ENCODE assay signal across 24 cellular contexts in the genomic region with DNA sequence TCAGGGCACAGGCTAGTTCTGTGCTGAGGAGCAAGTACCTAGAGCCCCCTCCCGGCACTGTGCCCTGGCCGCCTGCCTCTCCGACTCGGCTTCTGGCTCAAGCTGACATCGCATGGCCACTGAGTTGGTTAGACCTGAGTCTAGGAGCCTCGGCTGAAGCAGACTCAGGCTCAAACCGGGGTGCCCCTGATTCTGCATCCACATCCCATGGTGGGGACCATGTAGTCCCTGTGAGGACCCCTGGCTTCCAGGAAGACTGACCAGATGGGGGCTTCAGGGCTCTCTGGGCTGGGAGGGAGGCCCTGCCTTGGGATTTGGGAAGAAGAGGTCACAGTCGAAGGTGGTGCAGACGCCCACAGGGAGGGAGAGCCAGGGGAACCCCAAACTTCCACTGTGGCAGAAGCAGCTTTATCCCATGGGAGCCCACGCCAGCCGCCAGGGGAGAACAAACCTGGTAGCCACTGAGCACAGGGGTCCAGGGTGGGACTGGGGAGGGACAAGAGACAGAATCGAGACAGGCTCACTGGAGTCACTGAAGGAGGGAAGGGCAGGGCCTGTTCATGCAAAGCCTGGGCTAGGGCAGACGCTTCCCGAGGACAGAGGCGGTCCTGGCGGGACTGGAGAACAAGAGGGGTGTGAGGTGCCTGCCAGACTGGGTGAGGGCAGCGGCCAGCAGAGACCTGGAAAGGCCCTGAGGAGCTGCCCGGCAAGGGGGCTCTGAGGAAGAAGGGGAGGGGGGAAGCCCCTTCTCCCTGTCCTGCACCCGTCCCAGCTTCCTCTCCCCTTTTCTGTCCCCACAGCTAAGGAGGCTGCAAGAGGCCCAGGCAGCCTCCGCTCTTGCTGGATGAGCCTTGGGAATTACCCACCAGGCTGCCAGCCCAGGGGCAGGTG. TPM values are rescaled to one million over a fixed set of nuclear protein-coding genes. Genes with fewer than 3 reads are reported as not detected.
DNase-seq lines count a peak whose midpoint lies in the region; ATAC-seq and TF ChIP-seq lines count a peak whose summit lies in the region.
"Had no signal": no experiment of that assay in that cellular context is flagged by ENCODE, and none has a peak within 500 bp of the region (broad histone marks: within the 10 kb centered on the region; RNA-seq: fewer than 3 reads in every experiment).

No MANE protein-coding gene starts in this region.

- no peak overlapping the region for H3K4me3 Mint-ChIP-seq in endodermal cell
- H3K4me3 Mint-ChIP-seq: activated B cell treated with CpG ODN at 0.5 μM for 24 hours had no signal

- ATAC-seq in left cardiac atrium (no peak), upper lobe of left lung (ENCODE audit: low FRiP score in 2 of 2) (no peak), HG02623 (IDR thresholded peaks at IDR 0.05; ENCODE audit: unreplicated experiment) (no peak)
- ATAC-seq: SK-N-SH treated with all-trans-retinoic acid at 6 μM for 48 hours had no signal

- no peaks in the 10 kb centered on the region for H3K36me3 Mint-ChIP-seq in endodermal cell (ENCODE audit: low read depth)

- no peak for TF ChIP-seq CTCF in left ventricle myocardium inferior (IDR thresholded peaks at IDR 0.05; ENCODE audit: borderline replicate concordance)
- no peak for TF ChIP-seq CTCF in endodermal cell (conservative IDR thresholded peaks at IDR 0.05)
- TF ChIP-seq CTCF in upper lobe of left lung (IDR thresholded peaks at IDR 0.05): no peak

- H3K4me3 ChIP-seq in left ventricle myocardium inferior: no peak overlapping the region
- H3K4me3 ChIP-seq in endodermal cell (ENCODE audit: low read length): no peak overlapping the region
- H3K4me3 ChIP-seq in upper lobe of left lung: no peak overlapping the region
- H3K4me3 ChIP-seq: colonic mucosa had no signal

- H3K27ac ChIP-seq in left ventricle myocardium inferior (replicated peaks) (no peak overlapping the region), endodermal cell (ENCODE audit: low read depth, low read length) (no peak overlapping the region), upper lobe of left lung (no peak overlapping the region)
- H3K27ac ChIP-seq: colonic mucosa, KMS-11 had no signal

- H3K9me3 Mint-ChIP-seq in endodermal cell: peaks cover 4% of the 10 kb centered on the region

- H3K4me1 Mint-ChIP-seq in endodermal cell: no peaks in the 10 kb centered on the region
- H3K4me1 Mint-ChIP-seq: activated B cell treated with CpG ODN at 0.5 μM for 24 hours, naive B cell had no signal

- no peak overlapping the region for H3K9ac ChIP-seq in endodermal cell (ENCODE audit: extremely low read depth, low read length, poor library complexity, severe bottlenecking)
- H3K9ac ChIP-seq: KMS-11 had no signal

- H3K27me3 ChIP-seq in left ventricle myocardium inferior (ENCODE audit: low read depth) (peaks cover 72% of the 10 kb centered on the region), endodermal cell (ENCODE audit: control insufficient read depth, insufficient read depth, low read length, poor library complexity, severe bottlenecking) (peaks cover 5% of the 10 kb centered on the region), upper lobe of left lung (no peaks in the 10 kb centered on the region)
- H3K27me3 ChIP-seq: BE2C, colonic mucosa had no signal

- TF ChIP-seq EP300 in upper lobe of left lung (IDR thresholded peaks at IDR 0.05): no peak

- DNase-seq in left ventricle myocardium inferior (peak; percentile 3), left cardiac atrium (no peak), endodermal cell (peak; percentile 51), upper lobe of left lung (peak; percentile 17 to 40)
- DNase-seq in effector CD4-positive, alpha-beta T cell: no peak
- DNase-seq: activated B cell treated with CpG ODN at 0.5 μM for 24 hours; activated CD4-positive, alpha-beta T cell treated with anti-CD3 and anti-CD28 coated beads, Interleukin-2, amount 50 U/mL, for 4 hours; BE2C; colonic mucosa; mesenchymal stem cell; MV-4-11; naive B cell; NCI-H1694 treated with DMSO at 0.1 percent for 48 hours; NCI-H69; RPMI8226; T-helper 9 cell had no signal

- no peak overlapping the region for H3K27ac Mint-ChIP-seq in endodermal cell
- H3K27ac Mint-ChIP-seq: activated B cell treated with CpG ODN at 0.5 μM for 24 hours, naive B cell had no signal

- H3K9me3 ChIP-seq in left ventricle myocardium inferior (replicated peaks) (no peaks in the 10 kb centered on the region), endodermal cell (ENCODE audit: control insufficient read depth, low read length) (no peaks in the 10 kb centered on the region), upper lobe of left lung (no peaks in the 10 kb centered on the region)
- H3K9me3 ChIP-seq: colonic mucosa had no signal

- H3K36me3 ChIP-seq in left ventricle myocardium inferior (no peaks in the 10 kb centered on the region), endodermal cell (ENCODE audit: control insufficient read depth, insufficient read depth, low read length) (no peaks in the 10 kb centered on the region), upper lobe of left lung (no peaks in the 10 kb centered on the region)
- H3K36me3 ChIP-seq: BE2C, colonic mucosa had no signal

- TF ChIP-seq POLR2A in upper lobe of left lung (IDR thresholded peaks at IDR 0.05): no peak

- 93 to 97% methylated on average over 12 to 19 of the region's 20 CpGs for WGBS in endodermal cell (ENCODE audit: insufficient coverage in 1 of 2, insufficient read length in 1 of 2), 2 experiments
- 77 to 81% methylated on average over 16 to 20 of the region's 20 CpGs for WGBS in upper lobe of left lung, 2 donors

- no peaks in the 10 kb centered on the region for H3K27me3 Mint-ChIP-seq in endodermal cell (ENCODE audit: insufficient read depth)

- H3K4me1 ChIP-seq in left ventricle myocardium inferior (no peaks in the 10 kb centered on the region), endodermal cell (ENCODE audit: control insufficient read depth, insufficient read depth, low read length) (peaks cover 3% of the 10 kb centered on the region), upper lobe of left lung (no peaks in the 10 kb centered on the region)
- H3K4me1 ChIP-seq: BE2C, colonic mucosa had no signal

- intact Hi-C loops in left ventricle myocardium inferior (cut with micrococcal nuclease): no loop called here
- intact Hi-C loops in left cardiac atrium (cut with DNase I): no loop called here

RNA-seq across cellular contexts. Expression of a gene that starts 1.1 kb away (rescaled TPM):
- total RNA-seq in left ventricle myocardium inferior (2.7 TPM), left cardiac atrium (1 to 10 TPM; 4.7 to 5.2 TPM), endodermal cell (10 to 100 TPM; 12.4 to 14.6 TPM), upper lobe of left lung (10 to 100 TPM in 3 of 6 donors, 1 to 10 TPM in 3; 4.2 to 28.3 (median 9.0) TPM)
- polyA plus RNA-seq in endodermal cell (2013, experiment 1 of 2): 5.0 TPM
- 2.4 TPM for polyA plus RNA-seq in endodermal cell (2013, experiment 2 of 2)

RNA-seq across cellular contexts. Expression of a gene that starts 47.6 kb away (rescaled TPM):
- total RNA-seq in left ventricle myocardium inferior (914 TPM), left cardiac atrium (100 to 1,000 TPM; 770 to 781 TPM), endodermal cell (100 to 1,000 TPM; 407 to 456 TPM), upper lobe of left lung (100 to 1,000 TPM in 3 of 6 donors, 10 to 100 TPM in 3; 22.6 to 216 (median 106) TPM)
- polyA plus RNA-seq in endodermal cell (2013, experiment 1 of 2): 299 TPM
- polyA plus RNA-seq in endodermal cell (2013, experiment 2 of 2): 303 TPM

RNA-seq across cellular contexts. Expression of a gene that starts 47.9 kb away (rescaled TPM):
- 4.5 TPM for total RNA-seq in left ventricle myocardium inferior
- 1 to 10 TPM; 5.4 to 5.9 TPM for total RNA-seq in left cardiac atrium
- 10 to 100 TPM; 20.0 to 23.4 TPM for total RNA-seq in endodermal cell
- 8.7 TPM for polyA plus RNA-seq in endodermal cell (2013, experiment 1 of 2)
- 6.1 TPM for polyA plus RNA-seq in endodermal cell (2013, experiment 2 of 2)
- total RNA-seq in upper lobe of left lung: 10 to 100 TPM in 4 of 6 donors, 1 to 10 TPM in 2; 4.7 to 25.1 (median 17.1) TPM

RNA-seq across cellular contexts. Expression of a gene that starts 50.4 kb away (rescaled TPM):
- total RNA-seq in left ventricle myocardium inferior: not detected
- total RNA-seq in left cardiac atrium: not detected
- not detected for total RNA-seq in endodermal cell
- not detected for polyA plus RNA-seq in endodermal cell (2013, experiment 1 of 2)
- polyA plus RNA-seq in endodermal cell (2013, experiment 2 of 2): not detected
- total RNA-seq in upper lobe of left lung: not detected
- total RNA-seq: activated B cell treated with CpG ODN at 0.5 μM for 24 hours, colonic mucosa, Daoy, glomerular endothelial cell, HT1080, osteocyte, ureter had no signal

Comparison
In these comparisons a context has a peak if more than half of its experiments do, and no peak if none do; other contexts are left out.
1. DNase-seq: peak in left ventricle myocardium inferior (single experiment), endodermal cell (single experiment) and upper lobe of left lung (2 of 2); none in left cardiac atrium (single experiment) and effector CD4-positive, alpha-beta T cell (single experiment).